17 cellular contexts compared by ENCODE assay signal in the genomic region with DNA sequence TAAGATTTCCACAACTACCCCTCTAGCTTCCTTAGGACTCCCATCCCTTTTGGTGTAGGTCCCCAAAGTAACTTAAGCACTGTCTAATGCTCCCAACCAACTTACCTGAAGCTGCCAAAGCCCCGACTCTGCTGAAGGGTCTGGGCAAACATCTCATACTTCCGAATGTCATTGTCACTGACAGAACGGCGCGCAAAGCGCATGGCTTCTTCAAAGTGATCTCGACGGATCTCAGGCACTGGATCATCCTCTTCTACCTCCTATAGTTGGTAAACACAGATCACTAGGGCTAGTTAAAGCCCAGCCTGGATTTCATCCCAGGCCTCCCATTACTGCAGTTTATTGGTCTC.
"Had no signal": no experiment of that assay in that cellular context is flagged by ENCODE, and none has a peak within 500 bp of the region (broad histone marks: within the 10 kb centered on the region; RNA-seq: fewer than 3 reads in every experiment).

No MANE protein-coding gene starts in this region.

- H3K4me3 ChIP-seq: hepatocyte, left ventricle myocardium inferior, testis, upper lobe of right lung had no signal

- DNase-seq: activated CD4-positive, alpha-beta T cell treated with anti-CD3 and anti-CD28 coated beads, Interleukin-2, amount 50 U/mL, for 4 hours; activated naive CD4-positive, alpha-beta T cell treated with Interleukin-2 at 50 U/mL for 16 hours; activated T-cell treated with anti-CD3 and anti-CD28 coated beads, Interleukin-2, amount 50 U/mL, for 48 hours; amniotic stem cell; dermis blood vessel endothelial cell; endodermal cell; kidney; left ventricle myocardium inferior; stimulated activated CD4-positive, alpha-beta T cell treated with anti-CD3 and anti-CD28 coated beads, Interleukin-12 subunit alpha, Interleukin-12 subunit beta, amount 100 ng/mL, for 4 hours; stimulated activated naive CD8-positive, alpha-beta T cell treated with anti-CD3 and anti-CD28 coated beads, Interleukin-15, amount 100 ng/mL, for 72 hours; testis; upper lobe of right lung had no signal

- H3K4me1 ChIP-seq: left ventricle myocardium inferior, testis, upper lobe of right lung had no signal

- H3K4me1 Mint-ChIP-seq: brain; endodermal cell; neural crest cell; stimulated activated naive CD8-positive, alpha-beta T cell treated with anti-CD3 and anti-CD28 coated beads, Interleukin-15, amount 100 ng/mL, for 72 hours had no signal

- H3K27me3 Mint-ChIP-seq: brain; memory B cell; stimulated activated naive CD8-positive, alpha-beta T cell treated with anti-CD3 and anti-CD28 coated beads, Interleukin-15, amount 100 ng/mL, for 72 hours had no signal

- H3K9me3 Mint-ChIP-seq: endodermal cell; memory B cell; neural crest cell; stimulated activated naive CD8-positive, alpha-beta T cell treated with anti-CD3 and anti-CD28 coated beads, Interleukin-15, amount 100 ng/mL, for 72 hours; T-helper 2 cell treated with Interferon-gamma antibody and Interleukin-4, amounts not matched to agents 5 μg/mL and 100 μg/mL, for 36 hours had no signal

- ATAC-seq: stimulated activated naive CD8-positive, alpha-beta T cell treated with anti-CD3 and anti-CD28 coated beads, Interleukin-15, amount 100 ng/mL, for 72 hours had no signal

- H3K27me3 ChIP-seq: hepatocyte, testis, upper lobe of right lung had no signal

- H3K9me3 ChIP-seq: left ventricle myocardium inferior, testis, upper lobe of right lung had no signal

- H3K27ac Mint-ChIP-seq: endodermal cell; T-helper 2 cell treated with Interferon-gamma antibody and Interleukin-4, amounts not matched to agents 5 μg/mL and 100 μg/mL, for 36 hours had no signal

- H3K4me3 Mint-ChIP-seq: brain; endodermal cell; memory B cell; neural crest cell; stimulated activated naive CD8-positive, alpha-beta T cell treated with anti-CD3 and anti-CD28 coated beads, Interleukin-15, amount 100 ng/mL, for 72 hours; T-helper 2 cell treated with Interferon-gamma antibody and Interleukin-4, amounts not matched to agents 5 μg/mL and 100 μg/mL, for 36 hours had no signal
